ENCODE assay signal across 8 cellular contexts in genomic region chr6:44128020-44128917, GRCh38. TPM values are rescaled to one million over a fixed set of nuclear protein-coding genes. Genes with fewer than 3 reads are reported as not detected.
DNase-seq lines count a peak whose midpoint lies in the region; ATAC-seq and TF ChIP-seq lines count a peak whose summit lies in the region.

No MANE protein-coding gene starts in this region.

- peak overlapping the region; percentile 86 for H3K4me3 Mint-ChIP-seq in activated CD4-positive, alpha-beta T cell treated with anti-CD3 and anti-CD28 coated beads, Interleukin-2, amount 10 ng/mL, durations not matched to agents 24 days and 14 days

- H3K79me2 ChIP-seq in parathyroid adenoma = peaks cover 13% of the 10 kb centered on the region

- H3K4me3 ChIP-seq in cardiac muscle cell = peak overlapping the region; percentile 82
- H3K4me3 ChIP-seq in parathyroid adenoma (ENCODE audit: low read depth, low read length) = peak overlapping the region; percentile 76

- peak overlapping the region; percentile 33 for H3K9ac ChIP-seq in parathyroid adenoma

- H3K36me3 ChIP-seq in KOPT-K1 (ENCODE audit: insufficient read depth, low read length) (peaks cover 6% of the 10 kb centered on the region), cardiac muscle cell (no peaks in the 10 kb centered on the region), parathyroid adenoma (ENCODE audit: control insufficient read depth, insufficient read depth, low read length) (no peaks in the 10 kb centered on the region)

- H3K27me3 Mint-ChIP-seq in activated CD4-positive, alpha-beta T cell treated with anti-CD3 and anti-CD28 coated beads, Interleukin-2, amount 10 ng/mL, durations not matched to agents 24 days and 14 days = no peaks in the 10 kb centered on the region

- peak; percentile 72 for DNase-seq in activated CD4-positive, alpha-beta T cell treated with anti-CD3 and anti-CD28 coated beads, Interleukin-2, amount 10 ng/mL, durations not matched to agents 24 days and 14 days
- DNase-seq in activated CD4-positive, alpha-beta T cell treated with anti-CD3 and anti-CD28 coated beads, Interleukin-2, amount 50 U/mL, for 1 hour = no peak
- DNase-seq in activated naive CD4-positive, alpha-beta T cell treated with anti-CD3 and anti-CD28 coated beads, Interleukin-2, amount 50 U/mL, for 72 hours (ENCODE audit: low spot score in 2 of 2) = peak in 1 of 2 donors; percentile 25
- DNase-seq in cardiac muscle cell (ENCODE audit: low read depth in 1 of 2, low spot score in 1 of 2) = peak; percentile 44 to 60

- peak overlapping the region; percentile 58 for H3K27ac ChIP-seq in KOPT-K1 (ENCODE audit: low read depth, low read length, poor library complexity, severe bottlenecking)
- H3K27ac ChIP-seq in cardiac muscle cell = no peak overlapping the region
- no peak overlapping the region for H3K27ac ChIP-seq in parathyroid adenoma

- peak overlapping the region; percentile 75 for H3K4me2 ChIP-seq in parathyroid adenoma (ENCODE audit: low read length)

- H3K36me3 Mint-ChIP-seq in activated CD4-positive, alpha-beta T cell treated with anti-CD3 and anti-CD28 coated beads, Interleukin-2, amount 10 ng/mL, durations not matched to agents 24 days and 14 days (ENCODE audit: low read depth) = peaks cover 29% of the 10 kb centered on the region
- peaks cover 10 to 15% of the 10 kb centered on the region in 2 donors for H3K36me3 Mint-ChIP-seq in activated naive CD4-positive, alpha-beta T cell treated with anti-CD3 and anti-CD28 coated beads, Interleukin-2, amount 50 U/mL, for 72 hours

- intact Hi-C loops in activated CD4-positive, alpha-beta T cell treated with anti-CD3 and anti-CD28 coated beads, Interleukin-2, amount 10 ng/mL, durations not matched to agents 24 days and 14 days (cut with micrococcal nuclease) = loop anchor here (5.0 kb wide), 1 partner anchor 356 kb away; the partner anchor contains the start of gene VEGFA

- no peaks in the 10 kb centered on the region for H3K27me3 ChIP-seq in cardiac muscle cell
- no peaks in the 10 kb centered on the region for H3K27me3 ChIP-seq in parathyroid adenoma (ENCODE audit: control insufficient read depth, insufficient read depth, low read length)

- no peak for ATAC-seq in activated naive CD4-positive, alpha-beta T cell treated with anti-CD3 and anti-CD28 coated beads, Interleukin-2, amount 50 U/mL, for 72 hours
- ATAC-seq in GM18505 (IDR thresholded peaks at IDR 0.05; ENCODE audit: unreplicated experiment) = no peak
- ATAC-seq in GM18873 (IDR thresholded peaks at IDR 0.05; ENCODE audit: low FRiP score, unreplicated experiment) = no peak

- peak overlapping the region; percentile 78 for H3K27ac Mint-ChIP-seq in activated CD4-positive, alpha-beta T cell treated with anti-CD3 and anti-CD28 coated beads, Interleukin-2, amount 10 ng/mL, durations not matched to agents 24 days and 14 days
- peak overlapping the region; percentile 25 to 91 for H3K27ac Mint-ChIP-seq in activated naive CD4-positive, alpha-beta T cell treated with anti-CD3 and anti-CD28 coated beads, Interleukin-2, amount 50 U/mL, for 72 hours

- TF ChIP-seq CTCF in cardiac muscle cell (IDR thresholded peaks at IDR 0.05; ENCODE audit: low read depth, low read length) = no peak
- no peak for TF ChIP-seq CTCF in parathyroid adenoma (IDR thresholded peaks at IDR 0.05)

- H3K4me1 ChIP-seq in cardiac muscle cell (ENCODE audit: low read depth) (peaks cover 34% of the 10 kb centered on the region), parathyroid adenoma (peaks cover 5% of the 10 kb centered on the region)

- H3K9me3 ChIP-seq in KOPT-K1 (ENCODE audit: insufficient read depth, low read length, poor library complexity, severe bottlenecking) (no peaks in the 10 kb centered on the region), cardiac muscle cell (ENCODE audit: low read depth) (no peaks in the 10 kb centered on the region), parathyroid adenoma (ENCODE audit: control insufficient read depth, low read length) (no peaks in the 10 kb centered on the region)

- TF ChIP-seq POLR2A in GM18505 (IDR thresholded peaks at IDR 0.05; ENCODE audit: borderline replicate concordance, extremely low read depth, insufficient read depth, insufficient read length) = no peak

- peaks cover 47% of the 10 kb centered on the region for H3K4me1 Mint-ChIP-seq in activated CD4-positive, alpha-beta T cell treated with anti-CD3 and anti-CD28 coated beads, Interleukin-2, amount 10 ng/mL, durations not matched to agents 24 days and 14 days

- no peaks in the 10 kb centered on the region for H3K9me3 Mint-ChIP-seq in activated CD4-positive, alpha-beta T cell treated with anti-CD3 and anti-CD28 coated beads, Interleukin-2, amount 10 ng/mL, durations not matched to agents 24 days and 14 days
- H3K9me3 Mint-ChIP-seq in activated naive CD4-positive, alpha-beta T cell treated with anti-CD3 and anti-CD28 coated beads, Interleukin-2, amount 50 U/mL, for 72 hours = no peaks in the 10 kb centered on the region

- peak overlapping the region; percentile 73 for H2AFZ ChIP-seq in parathyroid adenoma

RNA-seq across cellular contexts. Expression of gene TMEM63B, which starts 0.9 kb away (rescaled TPM):
- 17.8 and 19.7 TPM in 2 replicates for total RNA-seq in activated CD4-positive, alpha-beta T cell treated with anti-CD3 and anti-CD28 coated beads, Interleukin-2, amount 10 ng/mL, durations not matched to agents 24 days and 14 days
- total RNA-seq in activated naive CD4-positive, alpha-beta T cell treated with anti-CD3 and anti-CD28 coated beads, Interleukin-2, amount 50 U/mL, for 72 hours = 10 to 100 TPM; 12.4 TPM
- 52.4 and 57.3 TPM in 2 replicates for total RNA-seq in cardiac muscle cell
- 51.7 and 54.2 TPM in 2 replicates for polyA plus RNA-seq in cardiac muscle cell

RNA-seq across cellular contexts. Expression of gene MRPL14, which starts 1.0 kb away (rescaled TPM):
- total RNA-seq in activated CD4-positive, alpha-beta T cell treated with anti-CD3 and anti-CD28 coated beads, Interleukin-2, amount 10 ng/mL, durations not matched to agents 24 days and 14 days = 65.6 and 67.5 TPM in 2 replicates
- 10 to 100 TPM; 31.9 to 54.3 TPM for total RNA-seq in activated naive CD4-positive, alpha-beta T cell treated with anti-CD3 and anti-CD28 coated beads, Interleukin-2, amount 50 U/mL, for 72 hours
- total RNA-seq in cardiac muscle cell = 66.4 and 78.8 TPM in 2 replicates
- polyA plus RNA-seq in cardiac muscle cell = 130 and 165 TPM in 2 replicates

RNA-seq across cellular contexts. Expression of gene CAPN11, which starts 30.4 kb away (rescaled TPM):
- total RNA-seq in activated CD4-positive, alpha-beta T cell treated with anti-CD3 and anti-CD28 coated beads, Interleukin-2, amount 10 ng/mL, durations not matched to agents 24 days and 14 days = 0.28 TPM in 1 of 2 replicates, not detected in the other
- under 1 TPM; 0.23 to 0.32 TPM for total RNA-seq in activated naive CD4-positive, alpha-beta T cell treated with anti-CD3 and anti-CD28 coated beads, Interleukin-2, amount 50 U/mL, for 72 hours
- not detected in 2 replicates for total RNA-seq in cardiac muscle cell
- polyA plus RNA-seq in cardiac muscle cell = not detected in 2 replicates
